Comparison of ENCODE assay signal across 14 cellular contexts in the genomic region with DNA sequence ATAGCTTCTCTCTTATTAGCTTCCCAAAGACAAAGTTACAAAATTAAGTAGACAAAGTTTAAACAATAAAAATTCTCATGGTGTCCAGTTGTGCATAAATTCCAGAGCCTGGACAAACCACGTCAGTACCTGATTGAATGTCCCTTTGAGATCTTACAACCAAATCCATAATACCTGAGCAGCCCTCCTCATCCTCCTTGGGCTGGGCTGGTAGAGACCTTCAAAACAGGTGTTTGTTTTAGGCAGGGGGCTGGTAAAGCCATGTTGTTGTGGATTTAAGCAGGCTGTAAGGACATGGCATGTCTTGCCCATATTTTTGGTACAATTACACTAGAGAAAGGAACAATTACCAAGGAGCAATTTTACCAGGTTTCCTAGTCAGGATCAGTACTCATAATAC. TPM values are rescaled to one million over a fixed set of nuclear protein-coding genes. Genes with fewer than 3 reads are reported as not detected.
DNase-seq lines count a peak whose midpoint lies in the region; ATAC-seq and TF ChIP-seq lines count a peak whose summit lies in the region.
"Had no signal": no experiment of that assay in that cellular context is flagged by ENCODE, and none has a peak within 500 bp of the region (broad histone marks: within the 10 kb centered on the region; RNA-seq: fewer than 3 reads in every experiment).

No MANE protein-coding gene starts in this region.

- H3K27ac Mint-ChIP-seq in activated naive CD4-positive, alpha-beta T cell treated with anti-CD3 and anti-CD28 coated beads, Interleukin-2, amount 50 U/mL, for 24 hours: peak overlapping the region; percentile 98
- H3K27ac Mint-ChIP-seq in activated CD4-positive, alpha-beta memory T cell treated with anti-CD3 and anti-CD28 coated beads for 36 hours: peak overlapping the region; percentile 72
- peak overlapping the region in 1 of 2 donors; percentile 25 for H3K27ac Mint-ChIP-seq in stimulated activated naive CD8-positive, alpha-beta T cell treated with anti-CD3 and anti-CD28 coated beads, Interleukin-15, amount 100 ng/mL, for 72 hours

- H3K4me1 ChIP-seq in hepatocyte (ENCODE audit: insufficient read depth): no peaks in the 10 kb centered on the region

- H3K36me3 Mint-ChIP-seq in activated naive CD4-positive, alpha-beta T cell treated with anti-CD3 and anti-CD28 coated beads, Interleukin-2, amount 50 U/mL, for 24 hours: peaks cover 14% of the 10 kb centered on the region
- peaks cover 23% of the 10 kb centered on the region for H3K36me3 Mint-ChIP-seq in activated CD4-positive, alpha-beta memory T cell treated with anti-CD3 and anti-CD28 coated beads for 36 hours

- peaks cover 69% of the 10 kb centered on the region for H3K4me1 Mint-ChIP-seq in activated naive CD4-positive, alpha-beta T cell treated with anti-CD3 and anti-CD28 coated beads, Interleukin-2, amount 50 U/mL, for 24 hours
- peaks cover 47% of the 10 kb centered on the region for H3K4me1 Mint-ChIP-seq in activated CD4-positive, alpha-beta memory T cell treated with anti-CD3 and anti-CD28 coated beads for 36 hours (ENCODE audit: low read depth)
- H3K4me1 Mint-ChIP-seq in stimulated activated naive CD8-positive, alpha-beta T cell treated with anti-CD3 and anti-CD28 coated beads, Interleukin-15, amount 100 ng/mL, for 72 hours: peaks cover 44% of the 10 kb centered on the region

- H3K4me2 ChIP-seq in hepatocyte: peak overlapping the region; percentile 93

- CTCF ChIA-PET in activated CD4-positive, alpha-beta memory T cell treated with anti-CD3 and anti-CD28 coated beads for 36 hours (lab: Charles Lee): interaction anchor here (0.6 kb wide), 1 partner anchor 440 kb away, joined by 3 read pairs; no protein-coding TSS in a partner anchor

- no peaks in the 10 kb centered on the region for H3K9me2 ChIP-seq in hepatocyte (replicated peaks; ENCODE audit: insufficient read depth)

- no peaks in the 10 kb centered on the region for H4K20me1 ChIP-seq in hepatocyte (ENCODE audit: insufficient read depth, poor library complexity, severe bottlenecking)

- H3K27ac ChIP-seq in hepatocyte: no peak overlapping the region

- POLR2A ChIA-PET in activated CD4-positive, alpha-beta memory T cell treated with anti-CD3 and anti-CD28 coated beads for 36 hours (lab: Charles Lee): no interaction called here

- peaks cover 32% of the 10 kb centered on the region for H3K79me2 ChIP-seq in hepatocyte

- ATAC-seq in stimulated activated naive CD8-positive, alpha-beta T cell treated with anti-CD3 and anti-CD28 coated beads, Interleukin-15, amount 100 ng/mL, for 72 hours: no peak

- no peak overlapping the region for H2AFZ ChIP-seq in hepatocyte

- H3K27me3 Mint-ChIP-seq in activated naive CD4-positive, alpha-beta T cell treated with anti-CD3 and anti-CD28 coated beads, Interleukin-2, amount 50 U/mL, for 24 hours: no peaks in the 10 kb centered on the region
- H3K27me3 Mint-ChIP-seq in activated CD4-positive, alpha-beta memory T cell treated with anti-CD3 and anti-CD28 coated beads for 36 hours: no peaks in the 10 kb centered on the region
- H3K27me3 Mint-ChIP-seq in stimulated activated naive CD8-positive, alpha-beta T cell treated with anti-CD3 and anti-CD28 coated beads, Interleukin-15, amount 100 ng/mL, for 72 hours: no peaks in the 10 kb centered on the region

- H3K36me3 ChIP-seq in hepatocyte (replicated peaks; ENCODE audit: insufficient read depth, low read depth): no peaks in the 10 kb centered on the region

- no peaks in the 10 kb centered on the region for H3K9me3 Mint-ChIP-seq in activated naive CD4-positive, alpha-beta T cell treated with anti-CD3 and anti-CD28 coated beads, Interleukin-2, amount 50 U/mL, for 24 hours
- H3K9me3 Mint-ChIP-seq in activated CD4-positive, alpha-beta memory T cell treated with anti-CD3 and anti-CD28 coated beads for 36 hours: peaks cover 9% of the 10 kb centered on the region
- H3K9me3 Mint-ChIP-seq in stimulated activated naive CD8-positive, alpha-beta T cell treated with anti-CD3 and anti-CD28 coated beads, Interleukin-15, amount 100 ng/mL, for 72 hours: peaks cover 5 to 10% of the 10 kb centered on the region in 2 donors

- H3K4me3 ChIP-seq in hepatocyte: no peak overlapping the region

- no peak for TF ChIP-seq CTCF in hepatocyte (IDR thresholded peaks at IDR 0.05; ENCODE audit: poor library complexity)

- WGBS in hepatocyte (ENCODE audit: low lambda C conversion rate, missing lambda C conversion rate): 85% methylated on average over 1 of the region's 1 CpG

- H3K4me3 Mint-ChIP-seq in activated naive CD4-positive, alpha-beta T cell treated with anti-CD3 and anti-CD28 coated beads, Interleukin-2, amount 50 U/mL, for 24 hours: peak overlapping the region; percentile 96
- H3K4me3 Mint-ChIP-seq in activated CD4-positive, alpha-beta memory T cell treated with anti-CD3 and anti-CD28 coated beads for 36 hours: peak overlapping the region; percentile 78
- peak overlapping the region; percentile 96 to 99 for H3K4me3 Mint-ChIP-seq in stimulated activated naive CD8-positive, alpha-beta T cell treated with anti-CD3 and anti-CD28 coated beads, Interleukin-15, amount 100 ng/mL, for 72 hours

- H3K27me3 ChIP-seq in hepatocyte: no peaks in the 10 kb centered on the region

- no peaks in the 10 kb centered on the region for H3K9me3 ChIP-seq in hepatocyte (ENCODE audit: low read depth)

- intact Hi-C loops in activated CD4-positive, alpha-beta memory T cell treated with anti-CD3 and anti-CD28 coated beads for 36 hours (cut with micrococcal nuclease): loop anchor here (10.0 kb wide), 1 partner anchor 422 kb away; the partner anchor contains the start of gene FAS

- DNase-seq in activated naive CD4-positive, alpha-beta T cell treated with Interleukin-2 at 50 U/mL for 16 hours: no peak
- DNase-seq in activated CD4-positive, alpha-beta memory T cell treated with anti-CD3 and anti-CD28 coated beads for 36 hours: no peak
- DNase-seq in hepatocyte (ENCODE audit: low spot score) (no peak), DMS53 treated with DMSO at 0.1 percent for 48 hours (lab: John Stamatoyannopoulos, UW; ENCODE audit: unreplicated experiment) (no peak), NCI-H1694 treated with DMSO at 0.1 percent for 48 hours (lab: John Stamatoyannopoulos, UW) (no peak), NCI-H187 (lab: John Stamatoyannopoulos, UW) (no peak)
- DNase-seq in stimulated activated naive CD8-positive, alpha-beta T cell treated with anti-CD3 and anti-CD28 coated beads, Interleukin-15, amount 100 ng/mL, for 72 hours: no peak
- DNase-seq: amygdala, cortex of kidney, DMS79 treated with DMSO at 0.1 percent for 48 hours, NCI-H1930, NCI-H748 treated with DMSO at 0.1 percent for 48 hours, T-helper 9 cell had no signal

RNA-seq across cellular contexts. Expression of gene IFIT5, which starts 2.1 kb away (rescaled TPM):
- 10 to 100 TPM; 10.1 to 10.9 TPM for total RNA-seq in activated CD4-positive, alpha-beta memory T cell treated with anti-CD3 and anti-CD28 coated beads for 36 hours
- 17.1 and 17.5 TPM in 2 replicates for total RNA-seq in hepatocyte
- polyA plus RNA-seq in hepatocyte: 6.5 and 7.3 TPM in 2 replicates

RNA-seq across cellular contexts. Expression of gene IFIT1, which starts 24.0 kb away (rescaled TPM):
- total RNA-seq in activated CD4-positive, alpha-beta memory T cell treated with anti-CD3 and anti-CD28 coated beads for 36 hours: 1 to 10 TPM; 5.2 to 5.5 TPM
- 14.7 and 15.1 TPM in 2 replicates for total RNA-seq in hepatocyte
- 5.6 and 8.2 TPM in 2 replicates for polyA plus RNA-seq in hepatocyte

RNA-seq across cellular contexts. Expression of gene IFIT1B, which starts 38.6 kb away (rescaled TPM):
- not detected for total RNA-seq in activated CD4-positive, alpha-beta memory T cell treated with anti-CD3 and anti-CD28 coated beads for 36 hours
- total RNA-seq in hepatocyte: not detected in 2 replicates
- not detected in 2 replicates for polyA plus RNA-seq in hepatocyte
